In genomic region chr13:36343766-36344165, GRCh38 we compare ENCODE assay signal across 14 cellular contexts. TPM values are rescaled to one million over a fixed set of nuclear protein-coding genes. Genes with fewer than 3 reads are reported as not detected.
DNase-seq lines count a peak whose midpoint lies in the region; ATAC-seq, FAIRE-seq and TF ChIP-seq lines count a peak whose summit lies in the region.
"Had no signal": no experiment of that assay in that cellular context is flagged by ENCODE, and none has a peak within 500 bp of the region (broad histone marks: within the 10 kb centered on the region; RNA-seq: fewer than 3 reads in every experiment).

No MANE protein-coding gene starts in this region.

- H3K27me3 Mint-ChIP-seq in GM23338 (ENCODE audit: insufficient read depth, low read depth, poor library complexity) (peaks cover 19% of the 10 kb centered on the region), T-helper 17 cell (no peaks in the 10 kb centered on the region)

- H3K4me3 Mint-ChIP-seq in GM23338 (peak overlapping the region; percentile 92; the same call in 2 of the 3 replicates), T-helper 17 cell (peak overlapping the region; percentile 71)

- ATAC-seq in GM23338 (no peak), T-helper 17 cell (no peak), SK-N-SH treated with all-trans-retinoic acid at 6 μM for 48 hours (no peak), HG03432 (IDR thresholded peaks at IDR 0.05; ENCODE audit: unreplicated experiment) (no peak)
- ATAC-seq: activated CD4-positive, CD25-positive, alpha-beta regulatory T cell treated with anti-CD3 and anti-CD28 coated beads, Interleukin-2, amount 50 U/mL, for 24 hours; body of pancreas had no signal

- H3K27ac ChIP-seq in GM23338 (ENCODE audit: low read depth) (no peak overlapping the region), fibroblast of lung (ENCODE audit: insufficient read depth, low read length) (no peak overlapping the region), small intestine (ENCODE audit: low read depth in 1 of 2, low read length in 1 of 2) (no peak overlapping the region)

- H2AFZ ChIP-seq in GM23338 (no peak overlapping the region), fibroblast of lung (ENCODE audit: low read length) (no peak overlapping the region)

- WGBS in small intestine, 3 donors: 82 to 90% (median 88%) methylated on average over 3 of the region's 3 CpGs

- no peaks in the 10 kb centered on the region for H3K36me3 ChIP-seq in GM23338 (ENCODE audit: insufficient read depth)
- no peaks in the 10 kb centered on the region for H3K36me3 ChIP-seq in fibroblast of lung (ENCODE audit: control insufficient read depth, insufficient read depth, low read length)
- H3K36me3 ChIP-seq in small intestine (ENCODE audit: control insufficient read depth in 2 of 2, insufficient read depth in 2 of 2, low read length in 2 of 2): no peaks in the 10 kb centered on the region

- H3K4me3 ChIP-seq in GM23338 (peak overlapping the region; percentile 58; the same call in 1 of the 2 replicates), fibroblast of lung (replicated peaks in 1 of 4; ENCODE audit: control extremely low read depth in 1 of 4, insufficient read depth in 1 of 4, low read depth in 3 of 4, low read length in 4 of 4) (peak overlapping the region in 2 of 4 experiments; percentile 74 to 97), retinal pigment epithelial cell (ENCODE audit: low read length) (peak overlapping the region; percentile 84), small intestine (ENCODE audit: low read depth in 1 of 2, low read length in 2 of 2) (no peak overlapping the region)
- H3K4me3 ChIP-seq: body of pancreas had no signal

- 0 out of 2 replicates have a peak overlapping the region, but pooled peaks have one; percentile 10 for H3K27ac Mint-ChIP-seq in GM23338
- peak overlapping the region; percentile 89 for H3K27ac Mint-ChIP-seq in T-helper 17 cell

- H3K4me1 Mint-ChIP-seq in GM23338 (peaks cover 24% of the 10 kb centered on the region), T-helper 17 cell (peaks cover 38% of the 10 kb centered on the region)

- peak overlapping the region; percentile 81 for H3K4me2 ChIP-seq in GM23338
- peak overlapping the region; percentile 99 for H3K4me2 ChIP-seq in fibroblast of lung (ENCODE audit: extremely low read depth, insufficient read depth, low read length)

- H3F3A ChIP-seq in GM23338 (replicated peaks; ENCODE audit: low read depth): no peaks in the 10 kb centered on the region

- no peaks in the 10 kb centered on the region for H4K20me1 ChIP-seq in GM23338 (replicated peaks; ENCODE audit: insufficient read depth)
- no peaks in the 10 kb centered on the region for H4K20me1 ChIP-seq in fibroblast of lung (ENCODE audit: control insufficient read depth, extremely low read depth, insufficient read depth, low read length)

- H3K36me3 Mint-ChIP-seq in GM23338 (ENCODE audit: low read depth) (no peaks in the 10 kb centered on the region), T-helper 17 cell (ENCODE audit: low read depth) (peaks cover 2% of the 10 kb centered on the region)

- FAIRE-seq in small intestine (lab: Jason Lieb, UNC): no peak

- H3K27me3 ChIP-seq in GM23338 (ENCODE audit: insufficient read depth) (no peaks in the 10 kb centered on the region), fibroblast of lung (ENCODE audit: control insufficient read depth, insufficient read depth, low read length) (no peaks in the 10 kb centered on the region), small intestine (ENCODE audit: control insufficient read depth in 2 of 2, insufficient read depth in 2 of 2, low read length in 2 of 2) (no peaks in the 10 kb centered on the region)
- H3K27me3 ChIP-seq: body of pancreas had no signal

- H3K9me3 ChIP-seq in T-helper 17 cell (ENCODE audit: control insufficient read depth, low read length, poor library complexity, severe bottlenecking): no peaks in the 10 kb centered on the region
- H3K9me3 ChIP-seq in fibroblast of lung (ENCODE audit: control insufficient read depth, insufficient read depth, low read depth, low read length): no peaks in the 10 kb centered on the region
- no peaks in the 10 kb centered on the region for H3K9me3 ChIP-seq in small intestine (ENCODE audit: control insufficient read depth, low read depth)
- H3K9me3 ChIP-seq: body of pancreas had no signal

- H3K9me2 ChIP-seq in GM23338 (ENCODE audit: insufficient read depth): no peaks in the 10 kb centered on the region

- H3K4me1 ChIP-seq in GM23338 (ENCODE audit: insufficient read depth): peaks cover 41% of the 10 kb centered on the region
- H3K4me1 ChIP-seq in fibroblast of lung (ENCODE audit: control insufficient read depth, extremely low read depth, insufficient read depth, low read length): peaks cover 2% of the 10 kb centered on the region
- H3K4me1 ChIP-seq in small intestine (ENCODE audit: control insufficient read depth in 2 of 2, insufficient read depth in 1 of 2, low read depth in 1 of 2, low read length in 1 of 2): peaks cover 0 to 3% of the 10 kb centered on the region in 2 donors
- H3K4me1 ChIP-seq: body of pancreas had no signal

- DNase-seq in GM23338 (ENCODE audit: low spot score) (no peak), T-helper 17 cell (no peak), fibroblast of lung (ENCODE audit: low read depth in 2 of 2) (no peak), retinal pigment epithelial cell (ENCODE audit: low read depth) (no peak), small intestine (no peak), globus pallidus (ENCODE audit: low spot score) (no peak)
- DNase-seq: body of pancreas; Kasumi-1; NCI-H774; stimulated activated CD4-positive, alpha-beta T cell treated with anti-CD3 and anti-CD28 coated beads, Interleukin-4, amount 100 ng/mL, for 4 hours had no signal

- no peaks in the 10 kb centered on the region for H3K9me3 Mint-ChIP-seq in GM23338

- no peak for TF ChIP-seq CTCF in GM23338 (conservative IDR thresholded peaks at IDR 0.05; ENCODE audit: low read depth in 2 of 2)
- TF ChIP-seq CTCF in fibroblast of lung (conservative IDR thresholded peaks at IDR 0.05 in 1 of 2, IDR thresholded peaks at IDR 0.05 in 1 of 2; ENCODE audit: low read depth in 1 of 2, low read length in 2 of 2): no peak
- TF ChIP-seq CTCF in retinal pigment epithelial cell (conservative IDR thresholded peaks at IDR 0.05; ENCODE audit: low read depth, low read length): no peak

- H3K9ac ChIP-seq in fibroblast of lung (ENCODE audit: insufficient read depth, low read length): no peak overlapping the region

- H3K79me2 ChIP-seq in GM23338 (replicated peaks; ENCODE audit: insufficient read depth) (peaks cover 67% of the 10 kb centered on the region), fibroblast of lung (ENCODE audit: control insufficient read depth, insufficient read depth, low read length) (peaks cover 59% of the 10 kb centered on the region)

TF ChIP-seq in SK-N-SH treated with all-trans-retinoic acid at 6 μM for 48 hours, 23 proteins besides CTCF, POLR2A, EP300 and RAD21:
- TF ChIP-seq ZC3H10 (CRISPR knock-in tag; IDR thresholded peaks at IDR 0.05): no peak
- TF ChIP-seq TCF4 (CRISPR knock-in tag; IDR thresholded peaks at IDR 0.05; ENCODE audit: borderline replicate concordance): no peak
- no peak for TF ChIP-seq RARB (CRISPR knock-in tag; IDR thresholded peaks at IDR 0.05)
- no peak for TF ChIP-seq CSRNP3 (CRISPR knock-in tag; IDR thresholded peaks at IDR 0.05)
- no peak for TF ChIP-seq ZNF565 (CRISPR knock-in tag; conservative IDR thresholded peaks at IDR 0.05; ENCODE audit: low read depth)
- no peak for TF ChIP-seq GLIS3 (CRISPR knock-in tag; IDR thresholded peaks at IDR 0.05)
- no peak for TF ChIP-seq SNAI2 (CRISPR knock-in tag; IDR thresholded peaks at IDR 0.05)
- no peak for TF ChIP-seq POU6F1 (CRISPR knock-in tag; IDR thresholded peaks at IDR 0.05; ENCODE audit: borderline replicate concordance, low read depth)
- no peak for TF ChIP-seq OSR1 (CRISPR knock-in tag; IDR thresholded peaks at IDR 0.05)
TF ChIP-seq in SK-N-SH treated with all-trans-retinoic acid at 6 μM for 48 hours: peak in this region for 0.

RNA-seq across cellular contexts. Expression of gene SPART, which starts 2.4 kb away (rescaled TPM):
- total RNA-seq in GM23338 (2014; rRNA removed; shearing (Covaris generic)): 109 and 116 TPM in 2 replicates
- polyA plus RNA-seq in GM23338 (2016; fragmentation: Nextera tagmentation; extraction: Ambion mirVana): 109 and 115 TPM in 2 replicates
- 10 to 100 TPM; 25.6 to 34.8 TPM for total RNA-seq in T-helper 17 cell
- 93.0 and 112 TPM in 2 replicates for total RNA-seq in fibroblast of lung
- polyA plus RNA-seq in fibroblast of lung: 90.2 and 109 TPM in 2 replicates
- polyA plus RNA-seq in fibroblast of lung (2012): 65.1 and 68.1 TPM in 2 replicates
- 14.5 and 24.3 TPM in 2 replicates for polyA minus RNA-seq in fibroblast of lung (ENCODE audit: low replicate concordance)
- 10 to 100 TPM in 2 of 3 donors, 1 to 10 TPM in 1; 3.4 to 13.7 (median 11.1) TPM for polyA plus RNA-seq in small intestine

RNA-seq across cellular contexts. Expression of gene CCDC169, which starts 46.2 kb away (rescaled TPM):
- 48.5 and 57.1 TPM in 2 replicates for total RNA-seq in GM23338 (2014; rRNA removed; shearing (Covaris generic))
- polyA plus RNA-seq in GM23338 (2016; fragmentation: Nextera tagmentation; extraction: Ambion mirVana) (44.5 and 61.2 TPM in 2 replicates), fibroblast of lung (2.9 and 3.5 TPM in 2 replicates), small intestine (under 1 TPM in 1 of 3 donors, not detected in 2; 0.37 TPM)
- total RNA-seq in T-helper 17 cell (not detected), fibroblast of lung (3.3 and 7.1 TPM in 2 replicates)
- polyA plus RNA-seq in fibroblast of lung (2012): 2.6 and 3.1 TPM in 2 replicates
- polyA minus RNA-seq in fibroblast of lung (ENCODE audit: low replicate concordance): 0.15 and 0.24 TPM in 2 replicates
- total RNA-seq: mononuclear cell had no signal

Comparison
In these comparisons a context has a peak if more than half of its experiments do, and no peak if none do; other contexts are left out.
1. H3K4me3 ChIP-seq: peak in GM23338 (single experiment) and retinal pigment epithelial cell (single experiment); none in small intestine (0 of 2).